In genomic region chr4:20283039-20283438, GRCh38 we compare ENCODE assay signal across 1 cellular context.
TF ChIP-seq lines count a peak whose summit lies in the region.

No MANE protein-coding gene starts in this region.

TF ChIP-seq in GM23338, 12 proteins besides CTCF, POLR2A, EP300 and RAD21 (continued from another document):
- TF ChIP-seq, protein P1, sequence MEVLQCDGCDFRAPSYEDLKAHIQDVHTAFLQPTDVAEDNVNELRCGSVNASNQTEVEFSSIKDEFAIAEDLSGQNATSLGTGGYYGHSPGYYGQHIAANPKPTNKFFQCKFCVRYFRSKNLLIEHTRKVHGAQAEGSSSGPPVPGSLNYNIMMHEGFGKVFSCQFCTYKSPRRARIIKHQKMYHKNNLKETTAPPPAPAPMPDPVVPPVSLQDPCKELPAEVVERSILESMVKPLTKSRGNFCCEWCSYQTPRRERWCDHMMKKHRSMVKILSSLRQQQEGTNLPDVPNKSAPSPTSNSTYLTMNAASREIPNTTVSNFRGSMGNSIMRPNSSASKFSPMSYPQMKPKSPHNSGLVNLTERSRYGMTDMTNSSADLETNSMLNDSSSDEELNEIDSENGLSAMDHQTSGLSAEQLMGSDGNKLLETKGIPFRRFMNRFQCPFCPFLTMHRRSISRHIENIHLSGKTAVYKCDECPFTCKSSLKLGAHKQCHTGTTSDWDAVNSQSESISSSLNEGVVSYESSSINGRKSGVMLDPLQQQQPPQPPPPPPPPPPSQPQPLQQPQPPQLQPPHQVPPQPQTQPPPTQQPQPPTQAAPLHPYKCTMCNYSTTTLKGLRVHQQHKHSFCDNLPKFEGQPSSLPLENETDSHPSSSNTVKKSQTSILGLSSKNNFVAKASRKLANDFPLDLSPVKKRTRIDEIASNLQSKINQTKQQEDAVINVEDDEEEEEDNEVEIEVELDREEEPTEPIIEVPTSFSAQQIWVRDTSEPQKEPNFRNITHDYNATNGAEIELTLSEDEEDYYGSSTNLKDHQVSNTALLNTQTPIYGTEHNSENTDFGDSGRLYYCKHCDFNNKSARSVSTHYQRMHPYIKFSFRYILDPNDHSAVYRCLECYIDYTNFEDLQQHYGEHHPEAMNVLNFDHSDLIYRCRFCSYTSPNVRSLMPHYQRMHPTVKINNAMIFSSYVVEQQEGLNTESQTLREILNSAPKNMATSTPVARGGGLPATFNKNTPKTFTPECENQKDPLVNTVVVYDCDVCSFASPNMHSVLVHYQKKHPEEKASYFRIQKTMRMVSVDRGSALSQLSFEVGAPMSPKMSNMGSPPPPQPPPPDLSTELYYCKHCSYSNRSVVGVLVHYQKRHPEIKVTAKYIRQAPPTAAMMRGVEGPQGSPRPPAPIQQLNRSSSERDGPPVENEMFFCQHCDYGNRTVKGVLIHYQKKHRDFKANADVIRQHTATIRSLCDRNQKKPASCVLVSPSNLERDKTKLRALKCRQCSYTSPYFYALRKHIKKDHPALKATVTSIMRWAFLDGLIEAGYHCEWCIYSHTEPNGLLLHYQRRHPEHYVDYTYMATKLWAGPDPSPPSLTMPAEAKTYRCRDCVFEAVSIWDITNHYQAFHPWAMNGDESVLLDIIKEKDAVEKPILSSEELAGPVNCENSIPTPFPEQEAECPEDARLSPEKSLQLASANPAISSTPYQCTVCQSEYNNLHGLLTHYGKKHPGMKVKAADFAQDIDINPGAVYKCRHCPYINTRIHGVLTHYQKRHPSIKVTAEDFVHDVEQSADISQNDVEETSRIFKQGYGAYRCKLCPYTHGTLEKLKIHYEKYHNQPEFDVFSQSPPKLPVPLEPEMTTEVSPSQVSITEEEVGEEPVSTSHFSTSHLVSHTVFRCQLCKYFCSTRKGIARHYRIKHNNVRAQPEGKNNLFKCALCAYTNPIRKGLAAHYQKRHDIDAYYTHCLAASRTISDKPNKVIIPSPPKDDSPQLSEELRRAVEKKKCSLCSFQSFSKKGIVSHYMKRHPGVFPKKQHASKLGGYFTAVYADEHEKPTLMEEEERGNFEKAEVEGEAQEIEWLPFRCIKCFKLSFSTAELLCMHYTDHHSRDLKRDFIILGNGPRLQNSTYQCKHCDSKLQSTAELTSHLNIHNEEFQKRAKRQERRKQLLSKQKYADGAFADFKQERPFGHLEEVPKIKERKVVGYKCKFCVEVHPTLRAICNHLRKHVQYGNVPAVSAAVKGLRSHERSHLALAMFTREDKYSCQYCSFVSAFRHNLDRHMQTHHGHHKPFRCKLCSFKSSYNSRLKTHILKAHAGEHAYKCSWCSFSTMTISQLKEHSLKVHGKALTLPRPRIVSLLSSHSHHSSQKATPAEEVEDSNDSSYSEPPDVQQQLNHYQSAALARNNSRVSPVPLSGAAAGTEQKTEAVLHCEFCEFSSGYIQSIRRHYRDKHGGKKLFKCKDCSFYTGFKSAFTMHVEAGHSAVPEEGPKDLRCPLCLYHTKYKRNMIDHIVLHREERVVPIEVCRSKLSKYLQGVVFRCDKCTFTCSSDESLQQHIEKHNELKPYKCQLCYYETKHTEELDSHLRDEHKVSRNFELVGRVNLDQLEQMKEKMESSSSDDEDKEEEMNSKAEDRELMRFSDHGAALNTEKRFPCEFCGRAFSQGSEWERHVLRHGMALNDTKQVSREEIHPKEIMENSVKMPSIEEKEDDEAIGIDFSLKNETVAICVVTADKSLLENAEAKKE (CRISPR knock-in tag; IDR thresholded peaks at IDR 0.05) = peak; percentile 87
- no peak for TF ChIP-seq ZNF331 (CRISPR knock-in tag; IDR thresholded peaks at IDR 0.05; ENCODE audit: low read depth)
- TF ChIP-seq STAT1 (IDR thresholded peaks at IDR 0.05; ENCODE audit: unreplicated experiment) = no peak
- no peak for TF ChIP-seq JUNB (IDR thresholded peaks at IDR 0.05; ENCODE audit: unreplicated experiment)
- TF ChIP-seq NANOG (IDR thresholded peaks at IDR 0.05; ENCODE audit: borderline replicate concordance) = 0 out of 2 replicates have a peak, but pooled peaks have one; percentile 29
